Comparison of ENCODE assay signal across 2 cellular contexts in the genomic region with DNA sequence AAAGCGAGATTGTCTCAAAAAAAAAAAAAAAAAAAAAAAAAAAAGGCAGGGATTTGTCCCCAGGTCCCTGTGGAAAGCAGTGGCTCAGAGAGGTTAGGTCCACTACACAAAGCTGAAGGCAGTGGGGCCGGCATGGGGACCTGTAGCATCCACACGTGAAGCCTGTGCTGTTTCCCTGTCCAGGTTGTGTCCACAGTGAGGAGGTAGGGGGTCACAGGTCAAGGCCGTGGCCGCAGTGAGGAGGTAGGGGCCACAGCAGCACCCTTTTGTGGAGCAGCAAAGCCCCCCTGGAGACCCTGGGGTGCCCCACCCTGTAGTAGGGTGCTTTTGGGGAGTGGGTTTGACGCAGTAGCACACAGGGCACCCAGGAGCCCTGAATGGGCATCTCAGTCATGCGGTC.
TF ChIP-seq lines count a peak whose summit lies in the region.

No MANE protein-coding gene starts in this region.

TF ChIP-seq in H1, 55 proteins besides CTCF, POLR2A, EP300 and RAD21:
- TF ChIP-seq SUZ12 (IDR thresholded peaks at IDR 0.05; ENCODE audit: low read length): no peak
- no peak for TF ChIP-seq SIX5 (IDR thresholded peaks at IDR 0.05; ENCODE audit: low read depth, low read length)
- TF ChIP-seq NRF1 (IDR thresholded peaks at IDR 0.05; ENCODE audit: low read depth, low read length): no peak
- no peak for TF ChIP-seq RBBP5 (IDR thresholded peaks at IDR 0.05; ENCODE audit: borderline replicate concordance, low read depth, low read length)
- no peak for TF ChIP-seq ZNF274 (IDR thresholded peaks at IDR 0.05; ENCODE audit: borderline replicate concordance, extremely low read depth, low read length)
- TF ChIP-seq HDAC6 (IDR thresholded peaks at IDR 0.05; ENCODE audit: low read depth, low read length): no peak
- TF ChIP-seq KDM1A (IDR thresholded peaks at IDR 0.05; ENCODE audit: borderline replicate concordance, low read length): no peak
- no peak for TF ChIP-seq BCL11A (IDR thresholded peaks at IDR 0.05; ENCODE audit: low read depth in 2 of 2, low read length in 2 of 2)
- TF ChIP-seq RXRA (IDR thresholded peaks at IDR 0.05; ENCODE audit: insufficient read depth, low read depth, low read length): no peak
- TF ChIP-seq TCF12 (IDR thresholded peaks at IDR 0.05; ENCODE audit: low read depth, low read length): no peak
- TF ChIP-seq ASH2L (IDR thresholded peaks at IDR 0.05; ENCODE audit: low read length): no peak
- no peak for TF ChIP-seq TBP (IDR thresholded peaks at IDR 0.05; ENCODE audit: low read depth, low read length)
- TF ChIP-seq MAFK (IDR thresholded peaks at IDR 0.05; ENCODE audit: low read depth, low read length): no peak
- no peak for TF ChIP-seq BRCA1 (IDR thresholded peaks at IDR 0.05; ENCODE audit: low read depth, low read length)
- TF ChIP-seq GABPA (IDR thresholded peaks at IDR 0.05; ENCODE audit: borderline replicate concordance, insufficient read depth, low read length): no peak
- no peak for TF ChIP-seq CEBPB (IDR thresholded peaks at IDR 0.05; ENCODE audit: low read depth, low read length)
- TF ChIP-seq, protein P1, sequence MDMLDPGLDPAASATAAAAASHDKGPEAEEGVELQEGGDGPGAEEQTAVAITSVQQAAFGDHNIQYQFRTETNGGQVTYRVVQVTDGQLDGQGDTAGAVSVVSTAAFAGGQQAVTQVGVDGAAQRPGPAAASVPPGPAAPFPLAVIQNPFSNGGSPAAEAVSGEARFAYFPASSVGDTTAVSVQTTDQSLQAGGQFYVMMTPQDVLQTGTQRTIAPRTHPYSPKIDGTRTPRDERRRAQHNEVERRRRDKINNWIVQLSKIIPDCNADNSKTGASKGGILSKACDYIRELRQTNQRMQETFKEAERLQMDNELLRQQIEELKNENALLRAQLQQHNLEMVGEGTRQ (IDR thresholded peaks at IDR 0.05; ENCODE audit: low read length): no peak
- no peak for TF ChIP-seq POU5F1 (IDR thresholded peaks at IDR 0.05; ENCODE audit: low read depth, low read length)
- TF ChIP-seq TAF7 (optimal IDR thresholded peaks at IDR 0.05; ENCODE audit: borderline replicate concordance, low read depth, low read length): no peak
- TF ChIP-seq GTF2F1 (IDR thresholded peaks at IDR 0.05; ENCODE audit: borderline replicate concordance, low read depth, low read length): no peak

TF ChIP-seq in HepG2, 621 proteins besides CTCF, POLR2A, EP300 and RAD21:
- TF ChIP-seq KLF16 (CRISPR knock-in tag; IDR thresholded peaks at IDR 0.05) (no peak), NR2F6 (IDR thresholded peaks at IDR 0.05) (peak; percentile 75), NR2F6 (CRISPR knock-in tag; IDR thresholded peaks at IDR 0.05) (peak; percentile 87), NR2F1 (CRISPR knock-in tag; IDR thresholded peaks at IDR 0.05) (peak; percentile 30 to 63; a peak in 2 of 4 replicates), TEAD3 (CRISPR knock-in tag; optimal IDR thresholded peaks at IDR 0.05; ENCODE audit: borderline replicate concordance) (no peak), ZNF772 (CRISPR knock-in tag; IDR thresholded peaks at IDR 0.05) (0 out of 2 replicates have a peak, but pooled peaks have one; percentile 41), ZNF749 (CRISPR knock-in tag; IDR thresholded peaks at IDR 0.05; ENCODE audit: borderline replicate concordance) (no peak), KLF6 (CRISPR knock-in tag; IDR thresholded peaks at IDR 0.05) (no peak), NR2C2 (CRISPR knock-in tag; IDR thresholded peaks at IDR 0.05; ENCODE audit: borderline replicate concordance) (peak; percentile 33; the same call in 1 of the 2 replicates), SOX5 (CRISPR knock-in tag; IDR thresholded peaks at IDR 0.05; ENCODE audit: borderline replicate concordance) (no peak), RARA (CRISPR knock-in tag; IDR thresholded peaks at IDR 0.05) (0 out of 2 replicates have a peak, but pooled peaks have one; percentile 16), SALL2 (CRISPR knock-in tag; IDR thresholded peaks at IDR 0.05) (no peak)
- TF ChIP-seq, protein P2, sequence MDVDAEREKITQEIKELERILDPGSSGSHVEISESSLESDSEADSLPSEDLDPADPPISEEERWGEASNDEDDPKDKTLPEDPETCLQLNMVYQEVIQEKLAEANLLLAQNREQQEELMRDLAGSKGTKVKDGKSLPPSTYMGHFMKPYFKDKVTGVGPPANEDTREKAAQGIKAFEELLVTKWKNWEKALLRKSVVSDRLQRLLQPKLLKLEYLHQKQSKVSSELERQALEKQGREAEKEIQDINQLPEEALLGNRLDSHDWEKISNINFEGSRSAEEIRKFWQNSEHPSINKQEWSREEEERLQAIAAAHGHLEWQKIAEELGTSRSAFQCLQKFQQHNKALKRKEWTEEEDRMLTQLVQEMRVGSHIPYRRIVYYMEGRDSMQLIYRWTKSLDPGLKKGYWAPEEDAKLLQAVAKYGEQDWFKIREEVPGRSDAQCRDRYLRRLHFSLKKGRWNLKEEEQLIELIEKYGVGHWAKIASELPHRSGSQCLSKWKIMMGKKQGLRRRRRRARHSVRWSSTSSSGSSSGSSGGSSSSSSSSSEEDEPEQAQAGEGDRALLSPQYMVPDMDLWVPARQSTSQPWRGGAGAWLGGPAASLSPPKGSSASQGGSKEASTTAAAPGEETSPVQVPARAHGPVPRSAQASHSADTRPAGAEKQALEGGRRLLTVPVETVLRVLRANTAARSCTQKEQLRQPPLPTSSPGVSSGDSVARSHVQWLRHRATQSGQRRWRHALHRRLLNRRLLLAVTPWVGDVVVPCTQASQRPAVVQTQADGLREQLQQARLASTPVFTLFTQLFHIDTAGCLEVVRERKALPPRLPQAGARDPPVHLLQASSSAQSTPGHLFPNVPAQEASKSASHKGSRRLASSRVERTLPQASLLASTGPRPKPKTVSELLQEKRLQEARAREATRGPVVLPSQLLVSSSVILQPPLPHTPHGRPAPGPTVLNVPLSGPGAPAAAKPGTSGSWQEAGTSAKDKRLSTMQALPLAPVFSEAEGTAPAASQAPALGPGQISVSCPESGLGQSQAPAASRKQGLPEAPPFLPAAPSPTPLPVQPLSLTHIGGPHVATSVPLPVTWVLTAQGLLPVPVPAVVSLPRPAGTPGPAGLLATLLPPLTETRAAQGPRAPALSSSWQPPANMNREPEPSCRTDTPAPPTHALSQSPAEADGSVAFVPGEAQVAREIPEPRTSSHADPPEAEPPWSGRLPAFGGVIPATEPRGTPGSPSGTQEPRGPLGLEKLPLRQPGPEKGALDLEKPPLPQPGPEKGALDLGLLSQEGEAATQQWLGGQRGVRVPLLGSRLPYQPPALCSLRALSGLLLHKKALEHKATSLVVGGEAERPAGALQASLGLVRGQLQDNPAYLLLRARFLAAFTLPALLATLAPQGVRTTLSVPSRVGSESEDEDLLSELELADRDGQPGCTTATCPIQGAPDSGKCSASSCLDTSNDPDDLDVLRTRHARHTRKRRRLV (CRISPR knock-in tag; IDR thresholded peaks at IDR 0.05): no peak
- TF ChIP-seq, protein P3, sequence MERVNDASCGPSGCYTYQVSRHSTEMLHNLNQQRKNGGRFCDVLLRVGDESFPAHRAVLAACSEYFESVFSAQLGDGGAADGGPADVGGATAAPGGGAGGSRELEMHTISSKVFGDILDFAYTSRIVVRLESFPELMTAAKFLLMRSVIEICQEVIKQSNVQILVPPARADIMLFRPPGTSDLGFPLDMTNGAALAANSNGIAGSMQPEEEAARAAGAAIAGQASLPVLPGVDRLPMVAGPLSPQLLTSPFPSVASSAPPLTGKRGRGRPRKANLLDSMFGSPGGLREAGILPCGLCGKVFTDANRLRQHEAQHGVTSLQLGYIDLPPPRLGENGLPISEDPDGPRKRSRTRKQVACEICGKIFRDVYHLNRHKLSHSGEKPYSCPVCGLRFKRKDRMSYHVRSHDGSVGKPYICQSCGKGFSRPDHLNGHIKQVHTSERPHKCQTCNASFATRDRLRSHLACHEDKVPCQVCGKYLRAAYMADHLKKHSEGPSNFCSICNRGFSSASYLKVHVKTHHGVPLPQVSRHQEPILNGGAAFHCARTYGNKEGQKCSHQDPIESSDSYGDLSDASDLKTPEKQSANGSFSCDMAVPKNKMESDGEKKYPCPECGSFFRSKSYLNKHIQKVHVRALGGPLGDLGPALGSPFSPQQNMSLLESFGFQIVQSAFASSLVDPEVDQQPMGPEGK (CRISPR knock-in tag; IDR thresholded peaks at IDR 0.05): peak; percentile 10; the same call in 1 of the 2 replicates
- TF ChIP-seq, protein P4, sequence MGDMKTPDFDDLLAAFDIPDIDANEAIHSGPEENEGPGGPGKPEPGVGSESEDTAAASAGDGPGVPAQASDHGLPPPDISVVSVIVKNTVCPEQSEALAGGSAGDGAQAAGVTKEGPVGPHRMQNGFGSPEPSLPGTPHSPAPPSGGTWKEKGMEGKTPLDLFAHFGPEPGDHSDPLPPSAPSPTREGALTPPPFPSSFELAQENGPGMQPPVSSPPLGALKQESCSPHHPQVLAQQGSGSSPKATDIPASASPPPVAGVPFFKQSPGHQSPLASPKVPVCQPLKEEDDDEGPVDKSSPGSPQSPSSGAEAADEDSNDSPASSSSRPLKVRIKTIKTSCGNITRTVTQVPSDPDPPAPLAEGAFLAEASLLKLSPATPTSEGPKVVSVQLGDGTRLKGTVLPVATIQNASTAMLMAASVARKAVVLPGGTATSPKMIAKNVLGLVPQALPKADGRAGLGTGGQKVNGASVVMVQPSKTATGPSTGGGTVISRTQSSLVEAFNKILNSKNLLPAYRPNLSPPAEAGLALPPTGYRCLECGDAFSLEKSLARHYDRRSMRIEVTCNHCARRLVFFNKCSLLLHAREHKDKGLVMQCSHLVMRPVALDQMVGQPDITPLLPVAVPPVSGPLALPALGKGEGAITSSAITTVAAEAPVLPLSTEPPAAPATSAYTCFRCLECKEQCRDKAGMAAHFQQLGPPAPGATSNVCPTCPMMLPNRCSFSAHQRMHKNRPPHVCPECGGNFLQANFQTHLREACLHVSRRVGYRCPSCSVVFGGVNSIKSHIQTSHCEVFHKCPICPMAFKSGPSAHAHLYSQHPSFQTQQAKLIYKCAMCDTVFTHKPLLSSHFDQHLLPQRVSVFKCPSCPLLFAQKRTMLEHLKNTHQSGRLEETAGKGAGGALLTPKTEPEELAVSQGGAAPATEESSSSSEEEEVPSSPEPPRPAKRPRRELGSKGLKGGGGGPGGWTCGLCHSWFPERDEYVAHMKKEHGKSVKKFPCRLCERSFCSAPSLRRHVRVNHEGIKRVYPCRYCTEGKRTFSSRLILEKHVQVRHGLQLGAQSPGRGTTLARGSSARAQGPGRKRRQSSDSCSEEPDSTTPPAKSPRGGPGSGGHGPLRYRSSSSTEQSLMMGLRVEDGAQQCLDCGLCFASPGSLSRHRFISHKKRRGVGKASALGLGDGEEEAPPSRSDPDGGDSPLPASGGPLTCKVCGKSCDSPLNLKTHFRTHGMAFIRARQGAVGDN (CRISPR knock-in tag; IDR thresholded peaks at IDR 0.05): 0 out of 2 replicates have a peak, but pooled peaks have one; percentile 24
